In genomic region chr12:77364400-77364799, GRCh38 we compare ENCODE assay signal across 21 cellular contexts.
DNase-seq lines count a peak whose midpoint lies in the region; ATAC-seq and TF ChIP-seq lines count a peak whose summit lies in the region.
"Had no signal": no experiment of that assay in that cellular context is flagged by ENCODE, and none has a peak within 500 bp of the region (broad histone marks: within the 10 kb centered on the region; RNA-seq: fewer than 3 reads in every experiment).

No MANE protein-coding gene starts in this region.

- H3K4me3 Mint-ChIP-seq in WTC11: no peak overlapping the region
- no peak overlapping the region for H3K4me3 Mint-ChIP-seq in mesothelial cell of epicardium
- no peak overlapping the region for H3K4me3 Mint-ChIP-seq in CD4-positive, alpha-beta memory T cell
- H3K4me3 Mint-ChIP-seq in endothelial cell (ENCODE audit: unreplicated experiment): no peak overlapping the region
- H3K4me3 Mint-ChIP-seq: CD14-positive monocyte; CD4-positive, alpha-beta T cell had no signal

- H3K9me2 ChIP-seq in SK-N-SH: no peaks in the 10 kb centered on the region

- H3K27me3 Mint-ChIP-seq in WTC11 (ENCODE audit: low read depth): peaks cover 4% of the 10 kb centered on the region
- H3K27me3 Mint-ChIP-seq in mesothelial cell of epicardium (ENCODE audit: low read depth): no peaks in the 10 kb centered on the region
- H3K27me3 Mint-ChIP-seq in CD4-positive, alpha-beta memory T cell: no peaks in the 10 kb centered on the region
- no peaks in the 10 kb centered on the region for H3K27me3 Mint-ChIP-seq in endothelial cell (ENCODE audit: unreplicated experiment)
- H3K27me3 Mint-ChIP-seq: CD4-positive, alpha-beta T cell had no signal

- H3K36me3 ChIP-seq in SK-N-SH (replicated peaks in 1 of 2; ENCODE audit: control insufficient read depth in 1 of 2, insufficient read depth in 2 of 2, low read length in 1 of 2): no peaks in the 10 kb centered on the region
- H3K36me3 ChIP-seq in subcutaneous abdominal adipose tissue (ENCODE audit: control insufficient read depth in 5 of 5, insufficient read depth in 5 of 5, low read length in 5 of 5): no peaks in the 10 kb centered on the region
- H3K36me3 ChIP-seq in CD4-positive, alpha-beta memory T cell (ENCODE audit: insufficient read depth, low read length): no peaks in the 10 kb centered on the region
- H3K36me3 ChIP-seq: BE2C; BLaER1 treated with 17β-estradiol and CSF1 and Interleukin-3, amounts not matched to agents 10 nM and 100 nM had no signal

- 73% methylated on average over 1 of the region's 1 CpG for WGBS in SK-N-SH (ENCODE audit: low lambda C conversion rate)

- POLR2A ChIA-PET in SK-N-SH (lab: Yijun Ruan, JAX) (no interaction called here), WTC11 (lab: Charles Lee) (no interaction called here)
- POLR2A ChIA-PET in CD4-positive, alpha-beta memory T cell (lab: Charles Lee; ENCODE audit: partially characterized antibody): no interaction called here

- H3K36me3 Mint-ChIP-seq in WTC11: no peaks in the 10 kb centered on the region; the same call in 1 of the 2 replicates
- H3K36me3 Mint-ChIP-seq in mesothelial cell of epicardium: no peaks in the 10 kb centered on the region
- no peaks in the 10 kb centered on the region for H3K36me3 Mint-ChIP-seq in CD4-positive, alpha-beta memory T cell
- no peaks in the 10 kb centered on the region for H3K36me3 Mint-ChIP-seq in endothelial cell (ENCODE audit: low read depth, unreplicated experiment)
- H3K36me3 Mint-ChIP-seq: CD14-positive monocyte had no signal

- no peak for DNase-seq in SK-N-SH
- DNase-seq in WTC11 (ENCODE audit: low spot score): no peak
- no peak for DNase-seq in mesothelial cell of epicardium (ENCODE audit: low spot score in 2 of 2, unreplicated experiment in 2 of 2)
- no peak for DNase-seq in CD4-positive, alpha-beta memory T cell
- no peak for DNase-seq in cortex of kidney (lab: John Stamatoyannopoulos, UW)
- no peak for DNase-seq in endothelial cell (ENCODE audit: low spot score)
- DNase-seq: BE2C; Calu3; CD4-positive, alpha-beta T cell; COR-L47; DMS53; DMS79 treated with DMSO at 0.1 percent for 48 hours; GF-D8; GOT3; H7; HCEC 1CT had no signal

- peaks cover 35% of the 10 kb centered on the region for H3K4me1 Mint-ChIP-seq in WTC11
- H3K4me1 Mint-ChIP-seq in mesothelial cell of epicardium: peaks cover 40% of the 10 kb centered on the region
- H3K4me1 Mint-ChIP-seq in CD4-positive, alpha-beta memory T cell: no peaks in the 10 kb centered on the region
- no peaks in the 10 kb centered on the region for H3K4me1 Mint-ChIP-seq in endothelial cell (ENCODE audit: unreplicated experiment)
- H3K4me1 Mint-ChIP-seq: CD14-positive monocyte had no signal

- H3K4me2 ChIP-seq in SK-N-SH: no peak overlapping the region
- H3K4me2 ChIP-seq: BLaER1 treated with 17β-estradiol and CSF1 and Interleukin-3, amounts not matched to agents 10 nM and 100 nM had no signal

- H3F3A ChIP-seq in SK-N-SH (replicated peaks; ENCODE audit: insufficient read depth): no peaks in the 10 kb centered on the region

- intact Hi-C loops in CD4-positive, alpha-beta memory T cell (cut with micrococcal nuclease): no loop called here

- TF ChIP-seq CTCF in SK-N-SH (IDR thresholded peaks at IDR 0.05) (no peak), WTC11 (IDR thresholded peaks at IDR 0.05) (no peak), mesothelial cell of epicardium (IDR thresholded peaks at IDR 0.05; ENCODE audit: unreplicated experiment) (no peak), endothelial cell (IDR thresholded peaks at IDR 0.05; ENCODE audit: unreplicated experiment) (no peak)

- peaks cover 5% of the 10 kb centered on the region; the same call in 1 of the 2 replicates for H3K9me3 Mint-ChIP-seq in WTC11
- peaks cover 4% of the 10 kb centered on the region for H3K9me3 Mint-ChIP-seq in mesothelial cell of epicardium
- peaks cover 0 to 2% (median 0%) of the 10 kb centered on the region in 8 donors for H3K9me3 Mint-ChIP-seq in CD4-positive, alpha-beta memory T cell
- no peaks in the 10 kb centered on the region for H3K9me3 Mint-ChIP-seq in endothelial cell (ENCODE audit: unreplicated experiment)
- H3K9me3 Mint-ChIP-seq: CD4-positive, alpha-beta T cell had no signal

- H3K9ac ChIP-seq in SK-N-SH (no peak overlapping the region), subcutaneous abdominal adipose tissue (ENCODE audit: low read length in 5 of 5) (peak overlapping the region in 1 of 5 donors; percentile 26)
- H3K9ac ChIP-seq: BLaER1 treated with 17β-estradiol and CSF1 and Interleukin-3, amounts not matched to agents 10 nM and 100 nM had no signal

- H2AFZ ChIP-seq in SK-N-SH (ENCODE audit: low read depth): no peak overlapping the region

- no peaks in the 10 kb centered on the region for H3K27me3 ChIP-seq in SK-N-SH (ENCODE audit: insufficient read depth)
- no peaks in the 10 kb centered on the region for H3K27me3 ChIP-seq in subcutaneous abdominal adipose tissue (ENCODE audit: control insufficient read depth in 5 of 5, insufficient read depth in 4 of 5, low read length in 5 of 5)
- no peaks in the 10 kb centered on the region for H3K27me3 ChIP-seq in CD4-positive, alpha-beta memory T cell (ENCODE audit: insufficient read depth, low read length)
- H3K27me3 ChIP-seq: BE2C; BLaER1 treated with 17β-estradiol and CSF1 and Interleukin-3, amounts not matched to agents 10 nM and 100 nM had no signal

- H3K4me3 ChIP-seq in SK-N-SH (ENCODE audit: low read depth in 2 of 2, low read length in 1 of 2) (no peak overlapping the region), subcutaneous abdominal adipose tissue (ENCODE audit: low read depth in 1 of 5, low read length in 5 of 5) (no peak overlapping the region)
- no peak overlapping the region for H3K4me3 ChIP-seq in CD4-positive, alpha-beta memory T cell (ENCODE audit: low read length in 2 of 2)
- H3K4me3 ChIP-seq: BLaER1 treated with 17β-estradiol and CSF1 and Interleukin-3, amounts not matched to agents 10 nM and 100 nM had no signal

- no peaks in the 10 kb centered on the region for H4K20me1 ChIP-seq in SK-N-SH (ENCODE audit: insufficient read depth)
- H4K20me1 ChIP-seq: BLaER1 treated with 17β-estradiol and CSF1 and Interleukin-3, amounts not matched to agents 10 nM and 100 nM had no signal

- H3K4me1 ChIP-seq in SK-N-SH (ENCODE audit: control insufficient read depth in 1 of 2, insufficient read depth in 2 of 2, low read depth in 1 of 2, low read length in 1 of 2): peaks cover 0 to 4% of the 10 kb centered on the region in 2 experiments; a peak in 1 of 4 replicates
- H3K4me1 ChIP-seq in subcutaneous abdominal adipose tissue (ENCODE audit: control insufficient read depth in 5 of 5, insufficient read depth in 5 of 5, low read length in 5 of 5): peaks cover 0 to 37% (median 9%) of the 10 kb centered on the region in 5 donors
- H3K4me1 ChIP-seq in CD4-positive, alpha-beta memory T cell (ENCODE audit: insufficient read depth, low read length): no peaks in the 10 kb centered on the region
- H3K4me1 ChIP-seq: BE2C; BLaER1 treated with 17β-estradiol and CSF1 and Interleukin-3, amounts not matched to agents 10 nM and 100 nM had no signal

- H3K27ac Mint-ChIP-seq in WTC11 (no peak overlapping the region), mesothelial cell of epicardium (peak overlapping the region; percentile 10), endothelial cell (ENCODE audit: unreplicated experiment) (no peak overlapping the region)
- H3K27ac Mint-ChIP-seq in CD4-positive, alpha-beta memory T cell: no peak overlapping the region
- H3K27ac Mint-ChIP-seq: CD14-positive monocyte; CD4-positive, alpha-beta T cell had no signal

- ATAC-seq in SK-N-SH treated with all-trans-retinoic acid at 6 μM for 48 hours (peak; percentile 55; the same call in 2 of the 3 replicates), WTC11 (peak; percentile 43; the same call in 1 of the 2 replicates)

- H3K9me3 ChIP-seq in SK-N-SH: 0 out of 2 replicates have a peak, but pooled peaks cover 6% of the 10 kb centered on the region
- no peaks in the 10 kb centered on the region for H3K9me3 ChIP-seq in subcutaneous abdominal adipose tissue (ENCODE audit: control insufficient read depth in 5 of 5, low read length in 5 of 5)
- H3K9me3 ChIP-seq in CD4-positive, alpha-beta memory T cell (ENCODE audit: control insufficient read depth in 1 of 2, low read length in 2 of 2): no peaks in the 10 kb centered on the region
- H3K9me3 ChIP-seq: BE2C; BLaER1 treated with 17β-estradiol and CSF1 and Interleukin-3, amounts not matched to agents 10 nM and 100 nM had no signal

- no peak for TF ChIP-seq EP300 in SK-N-SH (IDR thresholded peaks at IDR 0.05; ENCODE audit: borderline replicate concordance in 1 of 2, low read depth in 1 of 2, low read length in 1 of 2)

- CTCF ChIA-PET in SK-N-SH (lab: Yijun Ruan, JAX): no interaction called here
- CTCF ChIA-PET in WTC11 (lab: Charles Lee): no interaction called here
- CTCF ChIA-PET in CD4-positive, alpha-beta memory T cell (lab: Charles Lee; ENCODE audit: partially characterized antibody): no interaction called here

- H3K27ac ChIP-seq in SK-N-SH (ENCODE audit: low read depth in 2 of 2, low read length in 1 of 2) (no peak overlapping the region), subcutaneous abdominal adipose tissue (ENCODE audit: low read depth, low read length) (peak overlapping the region; percentile 12)
- H3K27ac ChIP-seq in CD4-positive, alpha-beta memory T cell (ENCODE audit: low read depth, low read length): no peak overlapping the region
- H3K27ac ChIP-seq: 22Rv1; BLaER1 treated with 17β-estradiol and CSF1 and Interleukin-3, amounts not matched to agents 10 nM and 100 nM had no signal

- peaks cover 16% of the 10 kb centered on the region for H3K79me2 ChIP-seq in SK-N-SH (ENCODE audit: insufficient read depth)

- TF ChIP-seq RAD21 in SK-N-SH (IDR thresholded peaks at IDR 0.05; ENCODE audit: low read length): no peak

TF ChIP-seq in SK-N-SH treated with all-trans-retinoic acid at 6 μM for 48 hours, 23 proteins besides CTCF, POLR2A, EP300 and RAD21 (continues in another document):
- no peak for TF ChIP-seq PPARA (CRISPR knock-in tag; IDR thresholded peaks at IDR 0.05; ENCODE audit: borderline replicate concordance)
- no peak for TF ChIP-seq GLIS3 (CRISPR knock-in tag; IDR thresholded peaks at IDR 0.05)
- no peak for TF ChIP-seq ZFP30 (CRISPR knock-in tag; IDR thresholded peaks at IDR 0.05)
- TF ChIP-seq OSR1 (CRISPR knock-in tag; IDR thresholded peaks at IDR 0.05): no peak
- no peak for TF ChIP-seq RARB (CRISPR knock-in tag; IDR thresholded peaks at IDR 0.05)

TF ChIP-seq in SK-N-SH, 30 proteins besides CTCF, POLR2A, EP300 and RAD21 (continues in another document):
- TF ChIP-seq GATA2 (CRISPR knock-in tag; IDR thresholded peaks at IDR 0.05) (no peak), FOXM1 (IDR thresholded peaks at IDR 0.05; ENCODE audit: low read depth) (no peak), NFIC (IDR thresholded peaks at IDR 0.05; ENCODE audit: borderline replicate concordance) (no peak), TAF1 (IDR thresholded peaks at IDR 0.05; ENCODE audit: borderline replicate concordance, low read depth, low read length) (no peak)
